ENCODE assay signal across 13 cellular contexts in the genomic region with DNA sequence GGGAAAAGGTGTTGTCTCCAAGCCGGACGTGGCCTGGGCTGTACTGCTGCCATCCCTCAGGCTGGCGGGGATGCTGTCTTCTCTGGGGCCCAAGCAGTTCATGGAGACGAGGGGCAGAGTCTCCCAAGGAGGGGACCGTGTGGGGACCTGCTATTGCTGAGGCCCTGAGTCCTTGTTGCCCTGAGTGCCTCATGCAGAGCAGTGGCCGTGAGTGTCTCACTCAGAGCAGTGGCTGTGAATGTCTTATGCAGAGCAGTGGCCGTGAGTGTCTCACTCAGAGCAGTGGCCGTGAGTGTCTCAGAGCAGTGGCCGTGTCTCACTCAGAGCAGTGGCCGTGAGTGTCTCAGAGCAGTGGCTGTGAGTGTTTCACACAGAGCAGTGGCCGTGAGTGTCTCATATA. TPM values are rescaled to one million over a fixed set of nuclear protein-coding genes. Genes with fewer than 3 reads are reported as not detected.
DNase-seq lines count a peak whose midpoint lies in the region; ATAC-seq and TF ChIP-seq lines count a peak whose summit lies in the region.
"Had no signal": no experiment of that assay in that cellular context is flagged by ENCODE, and none has a peak within 500 bp of the region (broad histone marks: within the 10 kb centered on the region; RNA-seq: fewer than 3 reads in every experiment).

No MANE protein-coding gene starts in this region.

- peaks cover 0 to 51% (median 0%) of the 10 kb centered on the region in 11 experiments; a peak in 7 of 22 replicates for H3K27me3 ChIP-seq in BLaER1 treated with 17β-estradiol and CSF1 and Interleukin-3, amounts not matched to agents 10 nM and 100 nM
- H3K27me3 ChIP-seq in Karpas-422 (ENCODE audit: low read length): no peaks in the 10 kb centered on the region
- H3K27me3 ChIP-seq: BE2C, cardiac muscle cell had no signal

- peak overlapping the region; percentile 88 to 98 (median 95) for H3K4me2 ChIP-seq in BLaER1 treated with 17β-estradiol and CSF1 and Interleukin-3, amounts not matched to agents 10 nM and 100 nM
- no peak overlapping the region for H3K4me2 ChIP-seq in Karpas-422 (ENCODE audit: low read depth, low read length, poor library complexity, severe bottlenecking)
- H3K4me2 ChIP-seq: smooth muscle cell had no signal

- H4K20me1 ChIP-seq in BLaER1 treated with 17β-estradiol and CSF1 and Interleukin-3, amounts not matched to agents 10 nM and 100 nM: peaks cover 46 to 99% (median 84%) of the 10 kb centered on the region in 11 experiments; a peak in 20 of 22 replicates
- no peaks in the 10 kb centered on the region for H4K20me1 ChIP-seq in Karpas-422 (ENCODE audit: insufficient read depth, low read depth, low read length)

- no peak overlapping the region for H2AFZ ChIP-seq in Karpas-422 (ENCODE audit: low read length)

- H3K4me1 ChIP-seq in BLaER1 treated with 17β-estradiol and CSF1 and Interleukin-3, amounts not matched to agents 10 nM and 100 nM: peaks cover 63 to 98% (median 92%) of the 10 kb centered on the region in 10 experiments
- no peaks in the 10 kb centered on the region for H3K4me1 ChIP-seq in Karpas-422 (ENCODE audit: low read length)

- no peaks in the 10 kb centered on the region for H3K9me3 Mint-ChIP-seq in IgD-negative memory B cell
- no peaks in the 10 kb centered on the region for H3K9me3 Mint-ChIP-seq in activated T-helper 17 cell treated with anti-CD3 and anti-CD28 coated beads, Interleukin-2, amount 50 U/mL, for 72 hours
- no peaks in the 10 kb centered on the region for H3K9me3 Mint-ChIP-seq in natural killer cell treated with Interleukin-12 subunit alpha and Interleukin-12 subunit beta and Interleukin-15 and Interleukin-18, amount 100 ng/mL, for 72 hours
- no peaks in the 10 kb centered on the region for H3K9me3 Mint-ChIP-seq in nephron progenitor cell

- no peaks in the 10 kb centered on the region for H3K9me2 ChIP-seq in Karpas-422 (replicated peaks; ENCODE audit: insufficient read depth, low read length)

- peaks cover 2% of the 10 kb centered on the region for H3K27me3 Mint-ChIP-seq in IgD-negative memory B cell
- H3K27me3 Mint-ChIP-seq in activated T-helper 17 cell treated with anti-CD3 and anti-CD28 coated beads, Interleukin-2, amount 50 U/mL, for 72 hours: no peaks in the 10 kb centered on the region
- no peaks in the 10 kb centered on the region for H3K27me3 Mint-ChIP-seq in natural killer cell treated with Interleukin-12 subunit alpha and Interleukin-12 subunit beta and Interleukin-15 and Interleukin-18, amount 100 ng/mL, for 72 hours
- H3K27me3 Mint-ChIP-seq in nephron progenitor cell (ENCODE audit: low read depth, poor library complexity): no peaks in the 10 kb centered on the region

- H3K27ac Mint-ChIP-seq in IgD-negative memory B cell: peak overlapping the region in 2 of 3 donors; percentile 73 to 86
- peak overlapping the region; percentile 95 for H3K27ac Mint-ChIP-seq in activated T-helper 17 cell treated with anti-CD3 and anti-CD28 coated beads, Interleukin-2, amount 50 U/mL, for 72 hours
- peak overlapping the region; percentile 60 to 69 for H3K27ac Mint-ChIP-seq in natural killer cell treated with Interleukin-12 subunit alpha and Interleukin-12 subunit beta and Interleukin-15 and Interleukin-18, amount 100 ng/mL, for 72 hours
- no peak overlapping the region for H3K27ac Mint-ChIP-seq in nephron progenitor cell

- 0 out of 22 replicates have a peak, but pooled peaks cover 0 to 3% (median 0%) of the 10 kb centered on the region in 11 experiments for H3K9me3 ChIP-seq in BLaER1 treated with 17β-estradiol and CSF1 and Interleukin-3, amounts not matched to agents 10 nM and 100 nM (replicated peaks in 1 of 11)
- H3K9me3 ChIP-seq in Karpas-422 (ENCODE audit: low read length): no peaks in the 10 kb centered on the region
- H3K9me3 ChIP-seq: BE2C had no signal

- peak; percentile 50 for ATAC-seq in activated T-helper 17 cell treated with anti-CD3 and anti-CD28 coated beads, Interleukin-2, amount 50 U/mL, for 72 hours (replicated peaks)
- no peak for ATAC-seq in natural killer cell treated with Interleukin-12 subunit alpha and Interleukin-12 subunit beta and Interleukin-15 and Interleukin-18, amount 100 ng/mL, for 72 hours
- ATAC-seq in HG03439 (IDR thresholded peaks at IDR 0.05; ENCODE audit: unreplicated experiment): no peak

- peaks cover 9 to 54% (median 32%) of the 10 kb centered on the region in 11 experiments; a peak in 21 of 22 replicates for H3K36me3 ChIP-seq in BLaER1 treated with 17β-estradiol and CSF1 and Interleukin-3, amounts not matched to agents 10 nM and 100 nM
- no peaks in the 10 kb centered on the region for H3K36me3 ChIP-seq in Karpas-422 (ENCODE audit: insufficient read depth, low read length)
- H3K36me3 ChIP-seq: cardiac muscle cell had no signal

- H3K27ac ChIP-seq in BLaER1 treated with 17β-estradiol and CSF1 and Interleukin-3, amounts not matched to agents 10 nM and 100 nM: peak overlapping the region; percentile 12 to 79 (median 69); a peak in 20 of 22 replicates
- H3K27ac ChIP-seq in Karpas-422 (ENCODE audit: low read length): no peak overlapping the region
- H3K27ac ChIP-seq: cardiac muscle cell had no signal

- peak overlapping the region; percentile 13 to 61 (median 46); a peak in 18 of 20 replicates for H3K4me3 ChIP-seq in BLaER1 treated with 17β-estradiol and CSF1 and Interleukin-3, amounts not matched to agents 10 nM and 100 nM
- no peak overlapping the region for H3K4me3 ChIP-seq in Karpas-422 (ENCODE audit: low read length)
- H3K4me3 ChIP-seq: cardiac muscle cell, smooth muscle cell had no signal

- TF ChIP-seq CTCF in nephron progenitor cell (IDR thresholded peaks at IDR 0.05): no peak

- H3K4me1 Mint-ChIP-seq in IgD-negative memory B cell (peaks cover 6 to 16% (median 13%) of the 10 kb centered on the region in 3 donors), nephron progenitor cell (peaks cover 1% of the 10 kb centered on the region)
- H3K4me1 Mint-ChIP-seq in activated T-helper 17 cell treated with anti-CD3 and anti-CD28 coated beads, Interleukin-2, amount 50 U/mL, for 72 hours: no peaks in the 10 kb centered on the region
- peaks cover 3 to 4% of the 10 kb centered on the region in 2 donors for H3K4me1 Mint-ChIP-seq in natural killer cell treated with Interleukin-12 subunit alpha and Interleukin-12 subunit beta and Interleukin-15 and Interleukin-18, amount 100 ng/mL, for 72 hours (ENCODE audit: low read depth in 2 of 2)

- H3K9ac ChIP-seq in BLaER1 treated with 17β-estradiol and CSF1 and Interleukin-3, amounts not matched to agents 10 nM and 100 nM: peak overlapping the region in 10 of 11 experiments; percentile 8 to 80 (median 62); a peak in 16 of 22 replicates
- no peak overlapping the region for H3K9ac ChIP-seq in Karpas-422 (ENCODE audit: low read length)

- peak overlapping the region in 1 of 4 donors; percentile 71 for H3K4me3 Mint-ChIP-seq in IgD-negative memory B cell
- peak overlapping the region; percentile 87 for H3K4me3 Mint-ChIP-seq in activated T-helper 17 cell treated with anti-CD3 and anti-CD28 coated beads, Interleukin-2, amount 50 U/mL, for 72 hours
- no peak overlapping the region for H3K4me3 Mint-ChIP-seq in natural killer cell treated with Interleukin-12 subunit alpha and Interleukin-12 subunit beta and Interleukin-15 and Interleukin-18, amount 100 ng/mL, for 72 hours
- H3K4me3 Mint-ChIP-seq in nephron progenitor cell: no peak overlapping the region

- H3K36me3 Mint-ChIP-seq in IgD-negative memory B cell (peaks cover 3% of the 10 kb centered on the region), nephron progenitor cell (ENCODE audit: low read depth) (peaks cover 1% of the 10 kb centered on the region)
- peaks cover 60% of the 10 kb centered on the region for H3K36me3 Mint-ChIP-seq in activated T-helper 17 cell treated with anti-CD3 and anti-CD28 coated beads, Interleukin-2, amount 50 U/mL, for 72 hours (ENCODE audit: low read depth)
- H3K36me3 Mint-ChIP-seq in natural killer cell treated with Interleukin-12 subunit alpha and Interleukin-12 subunit beta and Interleukin-15 and Interleukin-18, amount 100 ng/mL, for 72 hours: no peaks in the 10 kb centered on the region

- H3K79me2 ChIP-seq in Karpas-422 (ENCODE audit: low read length): no peaks in the 10 kb centered on the region

- DNase-seq in natural killer cell treated with Interleukin-12 subunit alpha and Interleukin-12 subunit beta and Interleukin-15 and Interleukin-18, amount 100 ng/mL, for 72 hours (ENCODE audit: low spot score): no peak
- DNase-seq in Karpas-422 (no peak), nephron progenitor cell (no peak), 8988T (no peak)
- DNase-seq: BE2C, hippocampal formation, NCI-H187 had no signal

RNA-seq across cellular contexts. Expression of a gene that starts 54.7 kb away (rescaled TPM):
- polyA plus RNA-seq in IgD-negative memory B cell: 18.4 TPM
- total RNA-seq in activated T-helper 17 cell treated with anti-CD3 and anti-CD28 coated beads, Interleukin-2, amount 50 U/mL, for 72 hours: 10 to 100 TPM; 23.6 to 51.0 TPM
- 10 to 100 TPM in 1 of 2 donors, 1 to 10 TPM in 1; 6.8 to 21.4 TPM for total RNA-seq in natural killer cell treated with Interleukin-12 subunit alpha and Interleukin-12 subunit beta and Interleukin-15 and Interleukin-18, amount 100 ng/mL, for 72 hours
- 29.0 and 43.1 TPM in 2 replicates for total RNA-seq in Karpas-422 (2014; rRNA removed; shearing (Covaris generic); ENCODE audit: low replicate concordance)
